Comparison of ENCODE assay signal across 1 cellular context in genomic region chr1:110339427-110340206, GRCh38.
TF ChIP-seq lines count a peak whose summit lies in the region.

No MANE protein-coding gene starts in this region.

TF ChIP-seq in GM12878, 131 proteins besides CTCF, POLR2A, EP300 and RAD21 (continued from another document):
- TF ChIP-seq ZBTB4 (CRISPR knock-in tag; IDR thresholded peaks at IDR 0.05) (no peak), FOXM1 (IDR thresholded peaks at IDR 0.05; ENCODE audit: low read depth, low read length) (0 out of 2 replicates have a peak, but pooled peaks have one; percentile 2), STAT1 (conservative IDR thresholded peaks at IDR 0.05) (peak; percentile 71; the same call in 1 of the 2 replicates), HDGF (IDR thresholded peaks at IDR 0.05) (no peak), NBN (IDR thresholded peaks at IDR 0.05) (peak; percentile 73; the same call in 1 of the 2 replicates), CBX3 (IDR thresholded peaks at IDR 0.05; ENCODE audit: borderline replicate concordance, low read depth) (no peak), ZNF274 (IDR thresholded peaks at IDR 0.05; ENCODE audit: insufficient read depth, insufficient read length) (no peak), NFXL1 (IDR thresholded peaks at IDR 0.05; ENCODE audit: borderline replicate concordance) (no peak), BMI1 (IDR thresholded peaks at IDR 0.05; ENCODE audit: borderline replicate concordance) (no peak), IKZF1 (conservative IDR thresholded peaks at IDR 0.05) (peak; percentile 35; the same call in 1 of the 2 replicates), DPF2 (IDR thresholded peaks at IDR 0.05) (no peak; the same call in 1 of the 2 replicates), SMARCA5 (IDR thresholded peaks at IDR 0.05) (0 out of 2 replicates have a peak, but pooled peaks have one; percentile 38), MEF2B (IDR thresholded peaks at IDR 0.05; ENCODE audit: partially characterized antibody, poor library complexity, severe bottlenecking) (peak; percentile 8), HDAC6 (IDR thresholded peaks at IDR 0.05; ENCODE audit: unreplicated experiment) (no peak), EZH2 (IDR thresholded peaks at IDR 0.05; ENCODE audit: borderline replicate concordance, control insufficient read depth, low read depth, low read length) (no peak), SMAD1 (IDR thresholded peaks at IDR 0.05; ENCODE audit: low read depth, partially characterized antibody) (no peak)
